Comparison of ENCODE assay signal across 11 cellular contexts in the genomic region with DNA sequence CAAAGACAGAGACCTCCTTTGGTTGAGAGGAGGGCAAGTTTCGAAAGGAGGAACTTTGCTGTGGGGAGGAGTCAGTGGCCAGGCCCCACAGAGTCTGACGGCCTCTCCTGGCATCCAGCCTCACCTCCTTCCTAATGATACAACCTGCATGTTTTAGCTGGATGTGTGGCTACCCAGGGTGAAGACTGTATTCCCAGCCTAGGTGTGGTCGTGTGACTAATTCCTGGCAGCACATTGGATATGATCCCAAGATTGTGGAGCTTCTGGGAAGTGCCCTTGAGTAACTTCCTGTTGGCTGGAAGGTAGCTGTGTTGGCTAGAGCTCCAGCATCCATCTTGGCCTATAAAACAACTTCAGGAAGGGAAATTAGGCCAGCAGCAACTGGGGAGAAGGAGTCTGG. TPM values are rescaled to one million over a fixed set of nuclear protein-coding genes. Genes with fewer than 3 reads are reported as not detected.
DNase-seq lines count a peak whose midpoint lies in the region; ATAC-seq, FAIRE-seq and TF ChIP-seq lines count a peak whose summit lies in the region.
"Had no signal": no experiment of that assay in that cellular context is flagged by ENCODE, and none has a peak within 500 bp of the region (broad histone marks: within the 10 kb centered on the region; RNA-seq: fewer than 3 reads in every experiment).

No MANE protein-coding gene starts in this region.

- 57 to 58% methylated on average over 3 of the region's 3 CpGs for WGBS in body of pancreas, 2 donors
- WGBS in transverse colon (ENCODE audit: low coverage in 1 of 2), 2 donors, result 44% methylated on average over 3 of the region's 3 CpGs; no CpG with 5 or more reads in 1 of the 2 donors

- H3K36me3 ChIP-seq in body of pancreas (replicated peaks in 1 of 2; ENCODE audit: insufficient read depth in 1 of 2, low read depth in 2 of 2) (no peaks in the 10 kb centered on the region), kidney (ENCODE audit: control insufficient read depth in 1 of 2, insufficient read depth in 2 of 2, low read length in 2 of 2) (no peaks in the 10 kb centered on the region), transverse colon (no peaks in the 10 kb centered on the region)
- H3K36me3 ChIP-seq: neutrophil had no signal

- FAIRE-seq in kidney (lab: Jason Lieb, UNC), result no peak
- FAIRE-seq: frontal cortex had no signal

- ATAC-seq in body of pancreas, result peak; percentile 81
- no peak for ATAC-seq in HG03460 (IDR thresholded peaks at IDR 0.05; ENCODE audit: unreplicated experiment)

- intact Hi-C loops in body of pancreas (cut with DNase I), result no loop called here
- intact Hi-C loops in kidney (cut with DNase I), result no loop called here
- intact Hi-C loops in transverse colon (cut with DNase I; ENCODE audit: low total_unique reads), result no loop called here

- H3K27ac ChIP-seq in body of pancreas, result no peak overlapping the region
- H3K27ac ChIP-seq in kidney (ENCODE audit: low read depth in 2 of 2, low read length in 2 of 2), result no peak overlapping the region
- H3K27ac ChIP-seq in transverse colon, result peak overlapping the region in 2 of 4 donors; percentile 9 to 41
- H3K27ac ChIP-seq: neutrophil had no signal

- H3K4me3 ChIP-seq in LNCaP clone FGC (ENCODE audit: low read depth, low read length) (no peak overlapping the region), body of pancreas (no peak overlapping the region), kidney (ENCODE audit: low read length in 2 of 2) (no peak overlapping the region), transverse colon (no peak overlapping the region)

- H3K4me1 ChIP-seq in body of pancreas (no peaks in the 10 kb centered on the region), kidney (ENCODE audit: control insufficient read depth in 1 of 2, insufficient read depth in 1 of 2, low read depth in 1 of 2, low read length in 2 of 2) (no peaks in the 10 kb centered on the region), transverse colon (peaks cover 0 to 6% (median 0%) of the 10 kb centered on the region in 4 donors)

- TF ChIP-seq EP300 in transverse colon (IDR thresholded peaks at IDR 0.05; ENCODE audit: low read depth), result peak; percentile 33

- TF ChIP-seq POLR2A in body of pancreas (IDR thresholded peaks at IDR 0.05) (no peak), transverse colon (IDR thresholded peaks at IDR 0.05) (no peak)

- in situ Hi-C loops in transverse colon (cut with MboI; ENCODE audit: low pct_ligation_motif_present in 1 of 4, low pct_unique_long_range_greater_than_20kb in 1 of 4, low sequenced_read_pairs in 3 of 4), result no loop called here

- H3K9ac ChIP-seq in kidney (ENCODE audit: low read length in 2 of 2), result no peak overlapping the region

- no peak for TF ChIP-seq CTCF in LNCaP clone FGC (IDR thresholded peaks at IDR 0.05; ENCODE audit: control insufficient read depth, extremely low read depth, insufficient read depth)
- no peak for TF ChIP-seq CTCF in body of pancreas (IDR thresholded peaks at IDR 0.05)
- TF ChIP-seq CTCF in kidney (IDR thresholded peaks at IDR 0.05; ENCODE audit: borderline replicate concordance, extremely low read depth, insufficient read depth), result no peak
- no peak for TF ChIP-seq CTCF in transverse colon (IDR thresholded peaks at IDR 0.05)

- H3K27me3 ChIP-seq in body of pancreas (no peaks in the 10 kb centered on the region), transverse colon (no peaks in the 10 kb centered on the region)
- H3K27me3 ChIP-seq: neutrophil had no signal

- H3K9me3 ChIP-seq in body of pancreas, result no peaks in the 10 kb centered on the region
- no peaks in the 10 kb centered on the region for H3K9me3 ChIP-seq in kidney (ENCODE audit: control insufficient read depth in 1 of 2, low read length in 2 of 2)
- H3K9me3 ChIP-seq in transverse colon, result no peaks in the 10 kb centered on the region
- H3K9me3 ChIP-seq: neutrophil had no signal

- DNase-seq in LNCaP clone FGC (ENCODE audit: low read depth) (peak; percentile 80), body of pancreas (peak in 3 of 4 donors; percentile 26 to 59 (median 28)), kidney (peak; percentile 81), transverse colon (peak; percentile 55), globus pallidus (ENCODE audit: low spot score) (no peak), cerebellar nuclear complex (lab: John Stamatoyannopoulos, UW) (no peak)
- DNase-seq in activated CD4-positive, alpha-beta T cell treated with anti-CD3 and anti-CD28 coated beads, Interleukin-2, amount 50 U/mL, for 1 hour, result no peak
- DNase-seq: H7 had no signal

RNA-seq across cellular contexts. Expression of gene LPCAT1, which starts 19.0 kb away (rescaled TPM):
- total RNA-seq in body of pancreas (10 to 100 TPM; 17.1 to 21.5 TPM), kidney (46.5 TPM), transverse colon (10 to 100 TPM in 3 of 4 donors, 1 to 10 TPM in 1; 10.0 to 50.5 (median 21.0) TPM)
- 22.2 TPM for polyA plus RNA-seq in kidney (ENCODE audit: insufficient read depth, low read depth, low replicate concordance)

Comparison
In these comparisons a context has a peak if more than half of its experiments do, and no peak if none do; other contexts are left out.
1. DNase-seq: peak in LNCaP clone FGC (single experiment), body of pancreas (3 of 4), kidney (single experiment) and transverse colon (single experiment); none in activated CD4-positive, alpha-beta T cell treated with anti-CD3 and anti-CD28 coated beads, Interleukin-2, amount 50 U/mL, for 1 hour (single experiment), globus pallidus (single experiment) and cerebellar nuclear complex (0 of 2).